ENCODE assay signal across 11 cellular contexts in genomic region chr3:126858401-126858800, GRCh38.
"Had no signal": no experiment of that assay in that cellular context is flagged by ENCODE, and none has a peak within 500 bp of the region (broad histone marks: within the 10 kb centered on the region; RNA-seq: fewer than 3 reads in every experiment).

No MANE protein-coding gene starts in this region.

- H3K27ac ChIP-seq: heart right ventricle, thyroid gland, uterus had no signal

- H3K36me3 ChIP-seq: heart right ventricle, thyroid gland, uterus had no signal

- H3K4me3 ChIP-seq: heart right ventricle, smooth muscle cell, thyroid gland, uterus had no signal

- H3K4me2 ChIP-seq: smooth muscle cell had no signal

- DNase-seq: activated CD4-positive, alpha-beta T cell treated with anti-CD3 and anti-CD28 coated beads, Interleukin-2, amount 10 ng/mL, durations not matched to agents 7 days and 5 days; activated CD4-positive, CD25-positive, alpha-beta regulatory T cell; activated CD8-positive, alpha-beta memory T cell treated with anti-CD3 and anti-CD28 coated beads for 24 hours; activated effector memory CD4-positive, alpha-beta T cell treated with Interleukin-2 at 50 U/mL for 16 hours; foreskin melanocyte; heart right ventricle; kidney; T-helper 17 cell; thyroid gland; uterus had no signal

- H3K4me1 ChIP-seq: heart right ventricle, thyroid gland, uterus had no signal

- H3K9me3 ChIP-seq: heart right ventricle, thyroid gland, uterus had no signal

- H3K27me3 ChIP-seq: heart right ventricle, thyroid gland, uterus had no signal
